In the genomic region with DNA sequence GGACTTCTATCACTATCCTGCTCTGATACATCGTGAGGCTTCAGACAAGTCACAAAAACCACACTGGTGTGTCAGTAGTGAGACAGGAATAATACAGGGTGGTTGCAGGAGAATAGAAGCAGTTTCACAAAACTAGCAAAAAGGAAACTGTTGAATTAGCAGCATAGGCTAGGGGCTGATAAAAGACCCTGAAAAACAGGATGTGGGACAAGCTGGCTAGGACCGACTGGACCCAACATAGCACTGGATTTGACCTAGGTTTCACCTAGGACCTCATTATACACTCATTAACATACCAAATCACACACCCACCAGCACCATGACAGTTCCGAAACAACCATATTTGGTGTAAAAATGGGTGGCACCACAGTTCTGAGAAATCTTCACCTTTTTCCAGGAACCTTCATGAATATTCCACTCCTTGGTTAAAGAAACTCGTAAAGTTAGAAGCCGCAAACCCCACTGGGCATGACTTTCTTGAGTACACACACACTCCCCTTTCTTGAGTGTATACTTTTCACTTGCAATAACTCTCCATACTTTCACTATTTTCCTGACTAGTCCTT, we compare ENCODE assay signal across 12 cellular contexts.
A peak's percentile ranks its signal among the peaks of the same experiment; 100 is the strongest.
DNase-seq lines count a peak whose midpoint lies in the region; ATAC-seq and TF ChIP-seq lines count a peak whose summit lies in the region.
"Had no signal": no experiment of that assay in that cellular context is flagged by ENCODE, and none has a peak within 500 bp of the region (broad histone marks: within the 10 kb centered on the region; RNA-seq: fewer than 3 reads in every experiment).

No MANE protein-coding gene starts in this region.

- ATAC-seq in HG03520 (IDR thresholded peaks at IDR 0.05; ENCODE audit: unreplicated experiment), result peak; percentile 71
- ATAC-seq in upper lobe of right lung, result peak; percentile 58
- no peak for ATAC-seq in HG03280 (IDR thresholded peaks at IDR 0.05; ENCODE audit: unreplicated experiment)

- no peaks in the 10 kb centered on the region for H3K27me3 ChIP-seq in upper lobe of right lung
- H3K27me3 ChIP-seq: brain microvascular endothelial cell, uterus had no signal

- no peaks in the 10 kb centered on the region for H3K36me3 ChIP-seq in upper lobe of right lung
- H3K36me3 ChIP-seq: brain microvascular endothelial cell, uterus had no signal

- H3K4me1 ChIP-seq in upper lobe of right lung, result peaks cover 16% of the 10 kb centered on the region
- H3K4me1 ChIP-seq: uterus had no signal

- H3K4me3 ChIP-seq in upper lobe of right lung, result no peak overlapping the region
- H3K4me3 ChIP-seq: uterus had no signal

- H3K9me3 ChIP-seq in upper lobe of right lung, result no peaks in the 10 kb centered on the region
- H3K9me3 ChIP-seq: uterus had no signal

- no peaks in the 10 kb centered on the region for H3K9me3 Mint-ChIP-seq in activated naive CD4-positive, alpha-beta T cell treated with anti-CD3 and anti-CD28 coated beads for 36 hours
- H3K9me3 Mint-ChIP-seq: IgD-negative memory B cell had no signal

- no peaks in the 10 kb centered on the region for H3K27me3 Mint-ChIP-seq in activated naive CD4-positive, alpha-beta T cell treated with anti-CD3 and anti-CD28 coated beads for 36 hours (ENCODE audit: low read depth)
- H3K27me3 Mint-ChIP-seq: IgD-negative memory B cell had no signal

- TF ChIP-seq CTCF in upper lobe of right lung (IDR thresholded peaks at IDR 0.05), result no peak

- no peaks in the 10 kb centered on the region for H3K36me3 Mint-ChIP-seq in activated naive CD4-positive, alpha-beta T cell treated with anti-CD3 and anti-CD28 coated beads for 36 hours (ENCODE audit: low read depth)

- peak overlapping the region; percentile 31 for H3K4me3 Mint-ChIP-seq in activated naive CD4-positive, alpha-beta T cell treated with anti-CD3 and anti-CD28 coated beads for 36 hours

- peaks cover 52% of the 10 kb centered on the region for H3K4me1 Mint-ChIP-seq in activated naive CD4-positive, alpha-beta T cell treated with anti-CD3 and anti-CD28 coated beads for 36 hours (ENCODE audit: low read depth)

- peak; percentile 20 for DNase-seq in activated T-cell treated with anti-CD3 and anti-CD28 coated beads for 48 hours (ENCODE audit: low read depth)
- no peak for DNase-seq in activated T-cell treated with anti-CD3 and anti-CD28 coated beads, Interleukin-2, amount 50 U/mL, for 1 hour
- DNase-seq in activated naive CD4-positive, alpha-beta T cell treated with anti-CD3 and anti-CD28 coated beads for 36 hours, result peak; percentile 58
- DNase-seq in upper lobe of right lung, result no peak
- DNase-seq in hypothalamus (lab: John Stamatoyannopoulos, UW), result no peak
- DNase-seq in activated gamma-delta T cell (lab: John Stamatoyannopoulos, UW), result no peak
- DNase-seq: ACHN, brain microvascular endothelial cell, uterus had no signal

- CTCF ChIA-PET in activated naive CD4-positive, alpha-beta T cell treated with anti-CD3 and anti-CD28 coated beads for 36 hours (lab: Charles Lee), result no interaction called here

- intact Hi-C loops in activated naive CD4-positive, alpha-beta T cell treated with anti-CD3 and anti-CD28 coated beads for 36 hours (cut with micrococcal nuclease), result loop anchor here (1.0 kb wide), 2 partner anchors 197 to 260 kb away; no protein-coding TSS in a partner anchor
- intact Hi-C loops in upper lobe of right lung (cut with DNase I), result no loop called here

- H3K27ac Mint-ChIP-seq in activated naive CD4-positive, alpha-beta T cell treated with anti-CD3 and anti-CD28 coated beads for 36 hours, result peak overlapping the region; percentile 69

- peak overlapping the region; percentile 30 for H3K27ac ChIP-seq in upper lobe of right lung
- H3K27ac ChIP-seq: brain microvascular endothelial cell, uterus had no signal

Comparison
In these comparisons a context has a peak if more than half of its experiments do, and no peak if none do; other contexts are left out.
1. DNase-seq: peak in activated T-cell treated with anti-CD3 and anti-CD28 coated beads for 48 hours (single experiment) and activated naive CD4-positive, alpha-beta T cell treated with anti-CD3 and anti-CD28 coated beads for 36 hours (single experiment); none in activated T-cell treated with anti-CD3 and anti-CD28 coated beads, Interleukin-2, amount 50 U/mL, for 1 hour (single experiment), upper lobe of right lung (single experiment), hypothalamus (0 of 51) and activated gamma-delta T cell (single experiment).